24 cellular contexts compared by ENCODE assay signal in the genomic region with DNA sequence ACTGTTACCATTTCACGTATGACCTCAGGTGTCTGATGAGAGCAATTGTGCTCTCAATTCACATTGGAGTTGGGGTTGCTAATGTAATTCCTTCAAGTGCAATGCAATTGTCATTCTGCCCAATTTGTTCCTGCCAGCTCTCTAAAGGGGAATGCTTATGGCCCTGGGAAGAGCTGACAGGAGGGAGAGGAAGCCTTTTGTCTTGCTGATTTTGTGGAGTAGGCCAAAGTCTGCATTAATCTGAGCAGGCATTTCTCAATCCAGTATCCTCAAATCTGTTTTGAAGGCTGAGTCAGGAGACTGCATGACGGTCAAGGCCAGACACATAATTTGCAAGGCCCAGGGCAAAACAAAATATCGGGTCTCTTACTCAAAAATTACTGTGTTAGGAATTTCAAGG.
DNase-seq lines count a peak whose midpoint lies in the region; ATAC-seq and TF ChIP-seq lines count a peak whose summit lies in the region.
"Had no signal": no experiment of that assay in that cellular context is flagged by ENCODE, and none has a peak within 500 bp of the region (broad histone marks: within the 10 kb centered on the region; RNA-seq: fewer than 3 reads in every experiment).

No MANE protein-coding gene starts in this region.

- no peak overlapping the region for H4K8ac ChIP-seq in H9 (replicated peaks; ENCODE audit: insufficient read length, low read depth, low read length)

- H3F3A ChIP-seq in neural progenitor cell (ENCODE audit: low read depth), result no peaks in the 10 kb centered on the region

- H3K4me1 Mint-ChIP-seq in H9 (peaks cover 46 to 53% of the 10 kb centered on the region in 2 experiments), neural progenitor cell (no peaks in the 10 kb centered on the region)
- H3K4me1 Mint-ChIP-seq: activated naive CD4-positive, alpha-beta T cell treated with anti-CD3 and anti-CD28 coated beads, Interleukin-2, amount 50 U/mL, for 24 hours; CD4-positive, alpha-beta memory T cell; immature natural killer cell; stimulated activated memory B cell treated with anti-CD40 and anti-IgM and Interleukin-4, amounts not matched to agents 10 μg/mL and 1 μg/mL and 100 μg/mL, for 72 hours; T-helper 17 cell had no signal

- no peak for TF ChIP-seq POLR2A in upper lobe of left lung (IDR thresholded peaks at IDR 0.05)

- no peaks in the 10 kb centered on the region for H4K20me1 ChIP-seq in H9 (ENCODE audit: control insufficient read depth, insufficient read depth, insufficient read length)
- H4K20me1 ChIP-seq in neural progenitor cell (ENCODE audit: low read depth), result no peaks in the 10 kb centered on the region

- DNase-seq in H9 (peak; percentile 75), adipocyte (ENCODE audit: low read depth) (peak; percentile 7), iPS DF 19.7 (ENCODE audit: low read depth, low spot score) (peak; percentile 92), neural progenitor cell (ENCODE audit: low spot score) (peak; percentile 18), upper lobe of left lung (no peak), GM20000 (ENCODE audit: low spot score) (no peak)
- DNase-seq: activated CD4-positive, alpha-beta T cell treated with anti-CD3 and anti-CD28 coated beads, Interleukin-2, amount 50 U/mL, for 1 hour; CD4-positive, alpha-beta memory T cell; DMS153; immature natural killer cell; NCI-H1092; NCI-H1930; psoas muscle; RPMI8226; small intestine; stimulated activated CD4-positive, alpha-beta T cell treated with anti-CD3 and anti-CD28 coated beads, Interleukin-2, amount 100 ng/mL, for 24 hours; T-helper 17 cell; thyroid gland had no signal

- no peak overlapping the region for H3K9ac ChIP-seq in H9 (ENCODE audit: extremely low read depth, insufficient read length, low read length)
- H3K9ac ChIP-seq in adipocyte (ENCODE audit: low read length), result no peak overlapping the region
- H3K9ac ChIP-seq in neural progenitor cell, result no peak overlapping the region

- H3K27ac ChIP-seq in H9 (ENCODE audit: insufficient read length, low read depth, low read length), result peak overlapping the region; percentile 54
- no peak overlapping the region for H3K27ac ChIP-seq in neural progenitor cell
- H3K27ac ChIP-seq in upper lobe of left lung, result no peak overlapping the region
- H3K27ac ChIP-seq: epithelial cell of prostate, neutrophil, psoas muscle, thyroid gland had no signal

- H2BK12ac ChIP-seq in H9 (ENCODE audit: insufficient read length, low read depth, low read length), result no peak overlapping the region

- H3K14ac ChIP-seq in H9 (ENCODE audit: insufficient read depth, low read length), result no peak overlapping the region

- TF ChIP-seq CTCF in H9 (conservative IDR thresholded peaks at IDR 0.05), result no peak
- TF ChIP-seq CTCF in neural progenitor cell (IDR thresholded peaks at IDR 0.05), result no peak
- no peak for TF ChIP-seq CTCF in upper lobe of left lung (IDR thresholded peaks at IDR 0.05)
- no peak for TF ChIP-seq CTCF in GM20000 (IDR thresholded peaks at IDR 0.05; ENCODE audit: extremely low read depth, missing control alignments)

- H3K4me2 ChIP-seq in H9 (ENCODE audit: insufficient read depth, insufficient read length, low read length) (peak overlapping the region; percentile 4), neural progenitor cell (no peak overlapping the region)

- H3K9me3 ChIP-seq in H9 (ENCODE audit: control insufficient read depth, low read depth, low read length) (no peaks in the 10 kb centered on the region), adipocyte (ENCODE audit: control insufficient read depth, low read length) (no peaks in the 10 kb centered on the region), neural progenitor cell (ENCODE audit: low read depth) (no peaks in the 10 kb centered on the region), upper lobe of left lung (no peaks in the 10 kb centered on the region)
- H3K9me3 ChIP-seq: neutrophil, psoas muscle, thyroid gland had no signal

- peaks cover 16% of the 10 kb centered on the region; the same call in 1 of the 2 replicates for H3K4me1 ChIP-seq in H9 (ENCODE audit: insufficient read depth, low read length)
- no peaks in the 10 kb centered on the region for H3K4me1 ChIP-seq in adipocyte (ENCODE audit: control insufficient read depth, insufficient read depth, low read length)
- H3K4me1 ChIP-seq in neural progenitor cell, result peaks cover 3% of the 10 kb centered on the region
- no peaks in the 10 kb centered on the region for H3K4me1 ChIP-seq in upper lobe of left lung
- H3K4me1 ChIP-seq: psoas muscle, thyroid gland had no signal

- no peaks in the 10 kb centered on the region for H3K23me2 ChIP-seq in H9 (ENCODE audit: insufficient read length, low read depth, low read length, poor library complexity, severe bottlenecking)

- peak overlapping the region in 1 of 2 experiments; percentile 11; a peak in 1 of 5 replicates for H3K4me3 Mint-ChIP-seq in H9
- no peak overlapping the region for H3K4me3 Mint-ChIP-seq in neural progenitor cell
- H3K4me3 Mint-ChIP-seq: activated naive CD4-positive, alpha-beta T cell treated with anti-CD3 and anti-CD28 coated beads, Interleukin-2, amount 50 U/mL, for 24 hours; activated T-helper 1 cell treated with anti-CD3 and anti-CD28 coated beads, Interleukin-12 subunit alpha, Interleukin-12 subunit beta, Interleukin-2, Interleukin-4 antibody, amounts not matched to agents 30 ng/mL and 10 ng/mL and 1 ng/mL, durations not matched to agents 14 hours and 24 hours and 36 hours; CD4-positive, alpha-beta memory T cell; immature natural killer cell; stimulated activated memory B cell treated with anti-CD40 and anti-IgM and Interleukin-4, amounts not matched to agents 10 μg/mL and 1 μg/mL and 100 μg/mL, for 72 hours; T-helper 17 cell had no signal

- H3K36me3 Mint-ChIP-seq in H9 (ENCODE audit: insufficient read depth in 1 of 3, low read depth in 3 of 3) (peaks cover 3 to 9% (median 7%) of the 10 kb centered on the region in 3 experiments; a peak in 3 of 7 replicates), neural progenitor cell (no peaks in the 10 kb centered on the region)
- H3K36me3 Mint-ChIP-seq: activated naive CD4-positive, alpha-beta T cell treated with anti-CD3 and anti-CD28 coated beads, Interleukin-2, amount 50 U/mL, for 24 hours; CD4-positive, alpha-beta memory T cell; stimulated activated memory B cell treated with anti-CD40 and anti-IgM and Interleukin-4, amounts not matched to agents 10 μg/mL and 1 μg/mL and 100 μg/mL, for 72 hours had no signal

- H2BK5ac ChIP-seq in H9 (ENCODE audit: insufficient read length, low read length), result no peak overlapping the region

- H3K27me3 Mint-ChIP-seq in H9 (ENCODE audit: low read depth) (no peaks in the 10 kb centered on the region), neural progenitor cell (ENCODE audit: insufficient read depth, low read depth) (no peaks in the 10 kb centered on the region)
- H3K27me3 Mint-ChIP-seq: activated naive CD4-positive, alpha-beta T cell treated with anti-CD3 and anti-CD28 coated beads, Interleukin-2, amount 50 U/mL, for 24 hours; CD4-positive, alpha-beta memory T cell; stimulated activated memory B cell treated with anti-CD40 and anti-IgM and Interleukin-4, amounts not matched to agents 10 μg/mL and 1 μg/mL and 100 μg/mL, for 72 hours; T-helper 17 cell had no signal

- H2BK15ac ChIP-seq in H9 (ENCODE audit: low read depth, low read length), result no peak overlapping the region

- no peak for TF ChIP-seq EP300 in upper lobe of left lung (IDR thresholded peaks at IDR 0.05)

- H2AK5ac ChIP-seq in H9 (ENCODE audit: insufficient read length, low read length), result no peak overlapping the region

- H3K79me1 ChIP-seq in H9 (ENCODE audit: insufficient read depth, low read depth, low read length, poor library complexity, severe bottlenecking), result no peaks in the 10 kb centered on the region

- H3K27ac Mint-ChIP-seq in H9 (peak overlapping the region; percentile 65 to 99 (median 98)), neural progenitor cell (no peak overlapping the region)
- H3K27ac Mint-ChIP-seq: activated naive CD4-positive, alpha-beta T cell treated with anti-CD3 and anti-CD28 coated beads, Interleukin-2, amount 50 U/mL, for 24 hours; activated T-helper 1 cell treated with anti-CD3 and anti-CD28 coated beads, Interleukin-12 subunit alpha, Interleukin-12 subunit beta, Interleukin-2, Interleukin-4 antibody, amounts not matched to agents 30 ng/mL and 10 ng/mL and 1 ng/mL, durations not matched to agents 14 hours and 24 hours and 36 hours; CD4-positive, alpha-beta memory T cell; immature natural killer cell; stimulated activated memory B cell treated with anti-CD40 and anti-IgM and Interleukin-4, amounts not matched to agents 10 μg/mL and 1 μg/mL and 100 μg/mL, for 72 hours; T-helper 17 cell had no signal

- no peak overlapping the region for H4K5ac ChIP-seq in H9 (ENCODE audit: insufficient read length, low read depth, low read length)

- no peak overlapping the region for H2BK120ac ChIP-seq in H9 (ENCODE audit: low read depth, low read length, poor library complexity, severe bottlenecking)

- no peak overlapping the region for H3K56ac ChIP-seq in H9 (ENCODE audit: insufficient read length, low read depth, low read length)

- H3K4me3 ChIP-seq in adipocyte (ENCODE audit: low read length) (no peak overlapping the region), neural progenitor cell (no peak overlapping the region), upper lobe of left lung (no peak overlapping the region)
- H3K4me3 ChIP-seq: psoas muscle, thyroid gland had no signal

- no peak for ATAC-seq in upper lobe of left lung (ENCODE audit: low FRiP score in 2 of 2)
- ATAC-seq in HG02973 (IDR thresholded peaks at IDR 0.05; ENCODE audit: unreplicated experiment), result no peak
- ATAC-seq: psoas muscle; stimulated activated memory B cell treated with anti-CD40 and anti-IgM and Interleukin-4, amounts not matched to agents 10 μg/mL and 1 μg/mL and 100 μg/mL, for 72 hours; T-helper 17 cell had no signal

- no peak overlapping the region for H2BK20ac ChIP-seq in H9 (ENCODE audit: low read depth, low read length, poor library complexity, severe bottlenecking)

- H3K9me3 Mint-ChIP-seq in H9 (peaks cover 0 to 4% of the 10 kb centered on the region in 2 experiments; a peak in 1 of 5 replicates), neural progenitor cell (no peaks in the 10 kb centered on the region)
- H3K9me3 Mint-ChIP-seq: activated naive CD4-positive, alpha-beta T cell treated with anti-CD3 and anti-CD28 coated beads, Interleukin-2, amount 50 U/mL, for 24 hours had no signal

- H2AFZ ChIP-seq in H9 (ENCODE audit: low read length), result no peak overlapping the region
- no peak overlapping the region for H2AFZ ChIP-seq in neural progenitor cell (replicated peaks)

- no peak overlapping the region for H4K91ac ChIP-seq in H9 (ENCODE audit: insufficient read length, low read depth, low read length)

- H3K79me2 ChIP-seq in H9 (ENCODE audit: insufficient read depth, low read length) (no peaks in the 10 kb centered on the region), neural progenitor cell (ENCODE audit: low read depth) (no peaks in the 10 kb centered on the region)

- H3K36me3 ChIP-seq in adipocyte (ENCODE audit: control insufficient read depth, insufficient read depth, low read length, severe bottlenecking) (no peaks in the 10 kb centered on the region), neural progenitor cell (no peaks in the 10 kb centered on the region), upper lobe of left lung (no peaks in the 10 kb centered on the region)
- H3K36me3 ChIP-seq: neutrophil, thyroid gland had no signal

- H3K18ac ChIP-seq in H9 (ENCODE audit: insufficient read length, low read depth, low read length), result no peak overlapping the region

- H3K23ac ChIP-seq in H9 (ENCODE audit: insufficient read length, low read depth, low read length), result no peak overlapping the region

- no peaks in the 10 kb centered on the region for H3K27me3 ChIP-seq in H9 (ENCODE audit: insufficient read depth, low read length)
- no peaks in the 10 kb centered on the region for H3K27me3 ChIP-seq in adipocyte (replicated peaks; ENCODE audit: control insufficient read depth, insufficient read depth, low read length)
- H3K27me3 ChIP-seq in neural progenitor cell, result no peaks in the 10 kb centered on the region
- no peaks in the 10 kb centered on the region for H3K27me3 ChIP-seq in upper lobe of left lung
- H3K27me3 ChIP-seq: neutrophil, thyroid gland had no signal

- H3T11ph ChIP-seq in H9 (ENCODE audit: low read length), result no peak overlapping the region

- no CpG with 5 or more reads among the region's 3 CpGs for WGBS in H9 (ENCODE audit: extremely low coverage, insufficient read length, low lambda C conversion rate)
- 45 to 72% methylated on average over 3 of the region's 3 CpGs for WGBS in upper lobe of left lung, 2 donors

- no peak overlapping the region for H3K4ac ChIP-seq in H9 (ENCODE audit: low read depth, low read length)

Comparison
In these comparisons a context has a peak if more than half of its experiments do, and no peak if none do; other contexts are left out.
1. DNase-seq: peak in H9 (single experiment), adipocyte (single experiment), iPS DF 19.7 (single experiment) and neural progenitor cell (single experiment); none in upper lobe of left lung (0 of 2) and GM20000 (single experiment).